ENCODE assay signal across 9 cellular contexts in the genomic region with DNA sequence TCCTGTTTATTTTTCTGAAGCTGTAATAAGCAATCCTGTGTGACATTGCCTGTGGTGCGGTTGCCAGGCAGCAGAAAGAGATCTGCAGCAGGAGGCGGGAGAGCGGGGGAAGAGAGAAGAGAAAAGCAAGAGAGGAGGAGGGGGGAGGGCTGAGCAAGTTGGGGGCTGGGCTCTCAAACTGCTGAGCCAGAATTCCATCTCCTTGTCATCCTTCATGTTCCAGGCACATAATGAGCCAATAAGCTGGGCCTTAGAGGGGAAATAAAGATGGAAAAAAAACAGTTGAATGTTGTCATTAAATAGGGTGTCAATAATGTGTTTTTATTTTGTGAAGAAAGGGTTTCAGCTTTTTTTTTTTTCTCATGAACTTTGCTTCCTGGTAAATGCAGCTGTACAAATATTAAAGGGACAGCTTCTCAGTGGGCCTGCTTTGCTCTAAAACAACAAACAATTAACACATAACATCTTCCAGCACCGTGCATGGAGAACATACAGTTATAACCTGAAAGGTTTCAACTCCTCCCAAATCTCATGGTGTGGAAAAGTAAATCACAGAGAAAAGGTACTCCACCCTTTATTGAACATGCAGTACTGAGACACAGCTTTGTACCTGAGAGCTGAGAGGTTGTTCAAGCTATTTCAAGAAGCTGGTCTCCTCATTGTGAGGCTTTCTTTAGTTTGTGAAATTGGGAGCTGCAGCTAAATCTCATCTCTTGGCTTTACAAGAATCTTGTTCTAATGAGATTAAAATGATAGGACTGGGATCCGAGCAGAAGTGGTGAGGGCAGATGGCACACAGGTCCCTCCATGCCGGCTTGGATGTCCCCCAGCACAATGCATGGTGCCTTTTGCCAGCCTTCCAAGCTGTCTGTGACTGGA.
A peak's percentile ranks its signal among the peaks of the same experiment; 100 is the strongest.
DNase-seq lines count a peak whose midpoint lies in the region; ATAC-seq and TF ChIP-seq lines count a peak whose summit lies in the region.
"Had no signal": no experiment of that assay in that cellular context is flagged by ENCODE, and none has a peak within 500 bp of the region (broad histone marks: within the 10 kb centered on the region; RNA-seq: fewer than 3 reads in every experiment).

No MANE protein-coding gene starts in this region.

- peaks cover 4 to 8% (median 7%) of the 10 kb centered on the region in 11 experiments; a peak in 18 of 22 replicates for H3K9me3 ChIP-seq in BLaER1 treated with 17β-estradiol and CSF1 and Interleukin-3, amounts not matched to agents 10 nM and 100 nM (replicated peaks in 1 of 11)
- H3K9me3 ChIP-seq in esophagus muscularis mucosa (no peaks in the 10 kb centered on the region), mucosa of descending colon (no peaks in the 10 kb centered on the region), stomach smooth muscle (ENCODE audit: control insufficient read depth in 2 of 2, low read length in 2 of 2) (no peaks in the 10 kb centered on the region)
- H3K9me3 ChIP-seq: ascending aorta had no signal

- H4K20me1 ChIP-seq in BLaER1 treated with 17β-estradiol and CSF1 and Interleukin-3, amounts not matched to agents 10 nM and 100 nM, result no peaks in the 10 kb centered on the region

- TF ChIP-seq CTCF in VCaP (conservative IDR thresholded peaks at IDR 0.05), result no peak
- TF ChIP-seq CTCF in esophagus muscularis mucosa (IDR thresholded peaks at IDR 0.05), result no peak
- no peak for TF ChIP-seq CTCF in mucosa of descending colon (IDR thresholded peaks at IDR 0.05)

- TF ChIP-seq EP300 in esophagus muscularis mucosa (IDR thresholded peaks at IDR 0.05), result no peak

- H3K4me2 ChIP-seq in BLaER1 treated with 17β-estradiol and CSF1 and Interleukin-3, amounts not matched to agents 10 nM and 100 nM, result peak overlapping the region in 10 of 11 experiments; percentile 14 to 74 (median 48); a peak in 18 of 22 replicates

- 12% methylated on average over 6 of the region's 6 CpGs for WGBS in esophagus muscularis mucosa

- DNase-seq in NCI-H1436 (lab: John Stamatoyannopoulos, UW), result peak; percentile 96
- peak; percentile 93 for DNase-seq in esophagus muscularis mucosa (ENCODE audit: extremely low spot score)
- peak; percentile 66 to 78 (median 76) for DNase-seq in mucosa of descending colon
- no peak for DNase-seq in T1000 (lab: John Stamatoyannopoulos, UW)

- no peak overlapping the region for H3K4me3 ChIP-seq in BLaER1 treated with 17β-estradiol and CSF1 and Interleukin-3, amounts not matched to agents 10 nM and 100 nM
- no peak overlapping the region for H3K4me3 ChIP-seq in esophagus muscularis mucosa
- no peak overlapping the region for H3K4me3 ChIP-seq in mucosa of descending colon
- H3K4me3 ChIP-seq in stomach smooth muscle (ENCODE audit: low read length in 2 of 2), result no peak overlapping the region
- H3K4me3 ChIP-seq: ascending aorta had no signal

- ATAC-seq in mucosa of descending colon (peak; percentile 72), GM21360 (IDR thresholded peaks at IDR 0.05; ENCODE audit: unreplicated experiment) (no peak)

- peak overlapping the region in 2 of 11 experiments; percentile 16 to 44; a peak in 3 of 22 replicates for H3K27ac ChIP-seq in BLaER1 treated with 17β-estradiol and CSF1 and Interleukin-3, amounts not matched to agents 10 nM and 100 nM
- H3K27ac ChIP-seq in VCaP (peak overlapping the region; percentile 97), esophagus muscularis mucosa (replicated peaks in 1 of 4) (peak overlapping the region; percentile 61 to 78 (median 68)), stomach smooth muscle (ENCODE audit: low read length) (peak overlapping the region; percentile 59)

- H3K27me3 ChIP-seq in BLaER1 treated with 17β-estradiol and CSF1 and Interleukin-3, amounts not matched to agents 10 nM and 100 nM, result no peaks in the 10 kb centered on the region
- H3K27me3 ChIP-seq in esophagus muscularis mucosa (no peaks in the 10 kb centered on the region), stomach smooth muscle (ENCODE audit: control insufficient read depth in 1 of 2, insufficient read depth in 2 of 2, low read length in 2 of 2) (no peaks in the 10 kb centered on the region)
- H3K27me3 ChIP-seq: ascending aorta had no signal

- no peak for TF ChIP-seq POLR2A in esophagus muscularis mucosa (IDR thresholded peaks at IDR 0.05; ENCODE audit: low read depth)

- intact Hi-C loops in esophagus muscularis mucosa (cut with DNase I) (no loop called here), mucosa of descending colon (cut with DNase I, micrococcal nuclease) (no loop called here)

- H3K9ac ChIP-seq in BLaER1 treated with 17β-estradiol and CSF1 and Interleukin-3, amounts not matched to agents 10 nM and 100 nM, result peak overlapping the region in 3 of 11 experiments; percentile 29 to 32 (median 32); a peak in 3 of 22 replicates
- peak overlapping the region in 1 of 2 donors; percentile 7 for H3K9ac ChIP-seq in stomach smooth muscle (ENCODE audit: low read length in 2 of 2)

- peaks cover 11 to 36% (median 31%) of the 10 kb centered on the region in 10 experiments; a peak in 19 of 20 replicates for H3K4me1 ChIP-seq in BLaER1 treated with 17β-estradiol and CSF1 and Interleukin-3, amounts not matched to agents 10 nM and 100 nM
- H3K4me1 ChIP-seq in esophagus muscularis mucosa, result peaks cover 27 to 64% (median 59%) of the 10 kb centered on the region in 4 donors
- H3K4me1 ChIP-seq in mucosa of descending colon (ENCODE audit: low read depth), result peaks cover 25% of the 10 kb centered on the region
- peaks cover 32% of the 10 kb centered on the region for H3K4me1 ChIP-seq in stomach smooth muscle (ENCODE audit: control insufficient read depth, insufficient read depth, low read length)

- H3K36me3 ChIP-seq in BLaER1 treated with 17β-estradiol and CSF1 and Interleukin-3, amounts not matched to agents 10 nM and 100 nM, result no peaks in the 10 kb centered on the region
- H3K36me3 ChIP-seq in esophagus muscularis mucosa (no peaks in the 10 kb centered on the region), mucosa of descending colon (ENCODE audit: low read depth) (no peaks in the 10 kb centered on the region), stomach smooth muscle (ENCODE audit: control insufficient read depth in 2 of 2, insufficient read depth in 2 of 2, low read length in 2 of 2) (no peaks in the 10 kb centered on the region)
- H3K36me3 ChIP-seq: ascending aorta had no signal
